In genomic region chr12:66563220-66563619, GRCh38 we compare ENCODE assay signal across 2 cellular contexts.
TF ChIP-seq lines count a peak whose summit lies in the region.

No MANE protein-coding gene starts in this region.

TF ChIP-seq in GM12878, 131 proteins besides CTCF, POLR2A, EP300 and RAD21:
- TF ChIP-seq E2F4 (IDR thresholded peaks at IDR 0.05; ENCODE audit: low read depth, low read length) (no peak), CBX5 (IDR thresholded peaks at IDR 0.05; ENCODE audit: low read depth) (peak; percentile 85)

TF ChIP-seq in H1, 55 proteins besides CTCF, POLR2A, EP300 and RAD21 (continued from another document):
- TF ChIP-seq BCL11A (IDR thresholded peaks at IDR 0.05; ENCODE audit: low read depth in 2 of 2, low read length in 2 of 2) (no peak), SP2 (IDR thresholded peaks at IDR 0.05; ENCODE audit: low read length) (no peak)
TF ChIP-seq in H1: peak in this region for 1.
